ENCODE assay signal across 8 cellular contexts in genomic region chr14:52951730-52952481, GRCh38. TPM values are rescaled to one million over a fixed set of nuclear protein-coding genes. Genes with fewer than 3 reads are reported as not detected.
DNase-seq lines count a peak whose midpoint lies in the region; ATAC-seq, FAIRE-seq and TF ChIP-seq lines count a peak whose summit lies in the region.

No MANE protein-coding gene starts in this region.

- peak overlapping the region; percentile 13; the same call in 1 of the 2 replicates for H3K9ac ChIP-seq in MM.1S (ENCODE audit: low read length)

- DNase-seq in NCI-H1694 treated with DMSO at 0.1 percent for 48 hours (lab: John Stamatoyannopoulos, UW), result peak; percentile 59
- DNase-seq in NCI-H1694 (lab: John Stamatoyannopoulos, UW), result no peak
- DNase-seq in MM.1S, result no peak
- no peak for DNase-seq in activated T-helper 2 cell treated with anti-CD3 and anti-CD28 coated beads, Interferon-gamma antibody, Interleukin-2, Interleukin-4, amounts not matched to agents 10 μg/mL and 5 μg/mL and 100 μg/mL, durations not matched to agents 14 hours and 24 hours and 36 hours (ENCODE audit: low spot score)
- DNase-seq in frontal cortex (ENCODE audit: low spot score in 2 of 2), result peak; percentile 40 to 56
- no peak for DNase-seq in neural crest cell (ENCODE audit: low read depth, low spot score)

- H3K9me2 ChIP-seq in MM.1S (replicated peaks; ENCODE audit: insufficient read depth, low read length), result no peaks in the 10 kb centered on the region

- no peaks in the 10 kb centered on the region for H3K36me3 ChIP-seq in MM.1S (replicated peaks; ENCODE audit: insufficient read depth, low read length)

- peak overlapping the region; percentile 53 for H3K4me3 Mint-ChIP-seq in activated T-helper 2 cell treated with anti-CD3 and anti-CD28 coated beads, Interferon-gamma antibody, Interleukin-2, Interleukin-4, amounts not matched to agents 10 μg/mL and 5 μg/mL and 100 μg/mL, durations not matched to agents 14 hours and 24 hours and 36 hours (ENCODE audit: low read depth)
- peak overlapping the region; percentile 91 for H3K4me3 Mint-ChIP-seq in neural crest cell

- H3K9me3 ChIP-seq in MM.1S (replicated peaks; ENCODE audit: insufficient read depth, low read length), result no peaks in the 10 kb centered on the region

- H3K27me3 ChIP-seq in MM.1S (replicated peaks; ENCODE audit: insufficient read depth, low read length), result no peaks in the 10 kb centered on the region

- H4K20me1 ChIP-seq in MM.1S (ENCODE audit: insufficient read depth, low read length), result no peaks in the 10 kb centered on the region

- H3K9me3 Mint-ChIP-seq in activated T-helper 2 cell treated with anti-CD3 and anti-CD28 coated beads, Interferon-gamma antibody, Interleukin-2, Interleukin-4, amounts not matched to agents 10 μg/mL and 5 μg/mL and 100 μg/mL, durations not matched to agents 14 hours and 24 hours and 36 hours, result no peaks in the 10 kb centered on the region
- H3K9me3 Mint-ChIP-seq in neural crest cell, result no peaks in the 10 kb centered on the region

- ATAC-seq in GM19463 (IDR thresholded peaks at IDR 0.05; ENCODE audit: unreplicated experiment), result no peak
- no peak for ATAC-seq in HG02763 (IDR thresholded peaks at IDR 0.05; ENCODE audit: unreplicated experiment)

- no peaks in the 10 kb centered on the region for H3F3A ChIP-seq in MM.1S (ENCODE audit: insufficient read depth, low read length)

- H3K27ac ChIP-seq in MM.1S (ENCODE audit: low read length), result no peak overlapping the region

- no peak for FAIRE-seq in frontal cortex (lab: Jason Lieb, UNC)

- TF ChIP-seq CTCF in MM.1S (IDR thresholded peaks at IDR 0.05; ENCODE audit: low read length) (no peak), neural crest cell (conservative IDR thresholded peaks at IDR 0.05) (peak; percentile 52)

- peaks cover 20% of the 10 kb centered on the region for H3K4me1 Mint-ChIP-seq in activated T-helper 2 cell treated with anti-CD3 and anti-CD28 coated beads, Interferon-gamma antibody, Interleukin-2, Interleukin-4, amounts not matched to agents 10 μg/mL and 5 μg/mL and 100 μg/mL, durations not matched to agents 14 hours and 24 hours and 36 hours (ENCODE audit: low read depth)
- H3K4me1 Mint-ChIP-seq in neural crest cell, result peaks cover 65% of the 10 kb centered on the region

- intact Hi-C loops in activated T-helper 2 cell treated with anti-CD3 and anti-CD28 coated beads, Interferon-gamma antibody, Interleukin-2, Interleukin-4, amounts not matched to agents 10 μg/mL and 5 μg/mL and 100 μg/mL, durations not matched to agents 14 hours and 24 hours and 36 hours (cut with micrococcal nuclease), result no loop called here

- peak overlapping the region; percentile 37; the same call in 1 of the 2 replicates for H3K4me2 ChIP-seq in MM.1S (ENCODE audit: low read depth, low read length)

- peak overlapping the region; percentile 63; the same call in 1 of the 2 replicates for H2AFZ ChIP-seq in MM.1S (ENCODE audit: low read length)

- peak overlapping the region; percentile 47 for H3K4me3 ChIP-seq in MM.1S (ENCODE audit: low read length)

- H3K4me1 ChIP-seq in MM.1S (ENCODE audit: low read length), result no peaks in the 10 kb centered on the region

- H3K79me2 ChIP-seq in MM.1S (ENCODE audit: low read length), result no peaks in the 10 kb centered on the region

- peaks cover 63% of the 10 kb centered on the region for H3K27me3 Mint-ChIP-seq in activated T-helper 2 cell treated with anti-CD3 and anti-CD28 coated beads, Interferon-gamma antibody, Interleukin-2, Interleukin-4, amounts not matched to agents 10 μg/mL and 5 μg/mL and 100 μg/mL, durations not matched to agents 14 hours and 24 hours and 36 hours (ENCODE audit: low read depth)
- H3K27me3 Mint-ChIP-seq in neural crest cell (ENCODE audit: low read depth), result no peaks in the 10 kb centered on the region

- H3K27ac Mint-ChIP-seq in activated T-helper 2 cell treated with anti-CD3 and anti-CD28 coated beads, Interferon-gamma antibody, Interleukin-2, Interleukin-4, amounts not matched to agents 10 μg/mL and 5 μg/mL and 100 μg/mL, durations not matched to agents 14 hours and 24 hours and 36 hours, result no peak overlapping the region
- H3K27ac Mint-ChIP-seq in neural crest cell (ENCODE audit: unreplicated experiment), result peak overlapping the region; percentile 85

- no peaks in the 10 kb centered on the region for H3K36me3 Mint-ChIP-seq in activated T-helper 2 cell treated with anti-CD3 and anti-CD28 coated beads, Interferon-gamma antibody, Interleukin-2, Interleukin-4, amounts not matched to agents 10 μg/mL and 5 μg/mL and 100 μg/mL, durations not matched to agents 14 hours and 24 hours and 36 hours (ENCODE audit: low read depth)
- peaks cover 7% of the 10 kb centered on the region for H3K36me3 Mint-ChIP-seq in neural crest cell (ENCODE audit: low read depth)

RNA-seq across cellular contexts. Expression of gene FERMT2, which starts 1.1 kb away (rescaled TPM):
- 0.99 and 1.7 TPM in 2 replicates for total RNA-seq in activated T-helper 2 cell treated with anti-CD3 and anti-CD28 coated beads, Interferon-gamma antibody, Interleukin-2, Interleukin-4, amounts not matched to agents 10 μg/mL and 5 μg/mL and 100 μg/mL, durations not matched to agents 14 hours and 24 hours and 36 hours
- total RNA-seq in frontal cortex, result 75.8 TPM
- total RNA-seq in neural crest cell, result 57.2 and 64.2 TPM in 2 replicates

Comparison
In these comparisons a context has a peak if more than half of its experiments do, and no peak if none do; other contexts are left out.
1. DNase-seq: peak in NCI-H1694 treated with DMSO at 0.1 percent for 48 hours (single experiment) and frontal cortex (2 of 2); none in NCI-H1694 (single experiment), MM.1S (single experiment), activated T-helper 2 cell treated with anti-CD3 and anti-CD28 coated beads, Interferon-gamma antibody, Interleukin-2, Interleukin-4, amounts not matched to agents 10 μg/mL and 5 μg/mL and 100 μg/mL, durations not matched to agents 14 hours and 24 hours and 36 hours (single experiment) and neural crest cell (single experiment).
2. RNA of gene FERMT2, which starts 1.1 kb away (total RNA-seq): 75.8 TPM in frontal cortex (single experiment) and 57.2 to 64.2 TPM in neural crest cell; 0.99 to 1.7 TPM in activated T-helper 2 cell treated with anti-CD3 and anti-CD28 coated beads, Interferon-gamma antibody, Interleukin-2, Interleukin-4, amounts not matched to agents 10 μg/mL and 5 μg/mL and 100 μg/mL, durations not matched to agents 14 hours and 24 hours and 36 hours; every median in the first group is over 10 times any median in the second.